2 cellular contexts compared by ENCODE assay signal in genomic region chr7:126819197-126819484, GRCh38.
TF ChIP-seq lines count a peak whose summit lies in the region.

No MANE protein-coding gene starts in this region.

TF ChIP-seq in HepG2, 621 proteins besides CTCF, POLR2A, EP300 and RAD21:
- TF ChIP-seq FOXK1 (CRISPR knock-in tag; IDR thresholded peaks at IDR 0.05; ENCODE audit: borderline replicate concordance, low read depth), result no peak
- TF ChIP-seq SALL2 (CRISPR knock-in tag; IDR thresholded peaks at IDR 0.05), result no peak
- no peak for TF ChIP-seq ZNF598 (CRISPR knock-in tag; IDR thresholded peaks at IDR 0.05; ENCODE audit: borderline replicate concordance)
- TF ChIP-seq ZNF749 (CRISPR knock-in tag; IDR thresholded peaks at IDR 0.05; ENCODE audit: borderline replicate concordance), result no peak
- TF ChIP-seq ZNF784 (CRISPR knock-in tag; IDR thresholded peaks at IDR 0.05; ENCODE audit: borderline replicate concordance), result no peak

TF ChIP-seq in H1, 55 proteins besides CTCF, POLR2A, EP300 and RAD21:
- TF ChIP-seq SUZ12 (IDR thresholded peaks at IDR 0.05; ENCODE audit: low read length) (no peak), CEBPB (IDR thresholded peaks at IDR 0.05; ENCODE audit: low read depth, low read length) (no peak), TEAD4 (IDR thresholded peaks at IDR 0.05; ENCODE audit: low read depth, low read length) (no peak), CTBP2 (IDR thresholded peaks at IDR 0.05; ENCODE audit: borderline replicate concordance, insufficient read depth, insufficient read length, low read length) (no peak), BRCA1 (IDR thresholded peaks at IDR 0.05; ENCODE audit: low read depth, low read length) (no peak), BACH1 (IDR thresholded peaks at IDR 0.05; ENCODE audit: low read length) (no peak), KDM5A (IDR thresholded peaks at IDR 0.05; ENCODE audit: low read length) (no peak), KDM4A (IDR thresholded peaks at IDR 0.05; ENCODE audit: low read depth, low read length, severe bottlenecking) (no peak), CHD1 (IDR thresholded peaks at IDR 0.05; ENCODE audit: low read depth, low read length) (no peak), NRF1 (IDR thresholded peaks at IDR 0.05; ENCODE audit: low read depth, low read length) (no peak), CHD7 (IDR thresholded peaks at IDR 0.05; ENCODE audit: insufficient replicate concordance, low read length) (no peak), SIRT6 (IDR thresholded peaks at IDR 0.05; ENCODE audit: low read length) (no peak)
TF ChIP-seq in H1: peak in this region for 0.
